25 cellular contexts compared by ENCODE assay signal in the genomic region with DNA sequence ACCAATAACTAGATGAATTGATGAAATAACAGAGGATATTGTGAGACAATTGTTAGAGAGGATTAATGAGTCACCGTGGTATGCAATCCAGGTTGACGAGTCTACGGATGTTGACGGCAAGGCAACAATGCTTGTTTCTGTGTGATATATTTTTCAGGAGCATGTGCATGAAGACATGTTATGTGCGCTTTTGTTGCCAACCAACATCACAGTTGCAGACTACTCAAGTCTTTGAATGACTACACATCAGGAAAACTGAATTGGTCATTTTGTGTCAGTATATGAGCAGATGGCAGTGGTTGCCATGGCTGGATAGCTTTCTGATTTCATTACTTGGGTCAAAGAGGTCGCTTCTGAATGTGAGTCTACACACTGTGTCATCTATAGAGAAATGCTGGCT.
DNase-seq lines count a peak whose midpoint lies in the region; ATAC-seq and TF ChIP-seq lines count a peak whose summit lies in the region.
"Had no signal": no experiment of that assay in that cellular context is flagged by ENCODE, and none has a peak within 500 bp of the region (broad histone marks: within the 10 kb centered on the region; RNA-seq: fewer than 3 reads in every experiment).

No MANE protein-coding gene starts in this region.

- no peak overlapping the region for H3K4me3 Mint-ChIP-seq in activated naive CD4-positive, alpha-beta T cell treated with anti-CD3 and anti-CD28 coated beads, Interleukin-2, amount 10 ng/mL, durations not matched to agents 7 days and 5 days
- H3K4me3 Mint-ChIP-seq: activated naive CD8-positive, alpha-beta T cell treated with anti-CD3 and anti-CD28 coated beads for 36 hours; B cell; IgD-negative memory B cell had no signal

- H3K9me3 Mint-ChIP-seq in activated naive CD4-positive, alpha-beta T cell treated with anti-CD3 and anti-CD28 coated beads, Interleukin-2, amount 50 U/mL, for 72 hours, result no peaks in the 10 kb centered on the region
- no peaks in the 10 kb centered on the region for H3K9me3 Mint-ChIP-seq in activated naive CD4-positive, alpha-beta T cell treated with anti-CD3 and anti-CD28 coated beads, Interleukin-2, amount 10 ng/mL, durations not matched to agents 7 days and 5 days
- H3K9me3 Mint-ChIP-seq: activated naive CD8-positive, alpha-beta T cell treated with anti-CD3 and anti-CD28 coated beads for 36 hours; IgD-negative memory B cell had no signal

- no peaks in the 10 kb centered on the region for H3K27me3 ChIP-seq in foreskin keratinocyte
- H3K27me3 ChIP-seq: stomach, transverse colon had no signal

- TF ChIP-seq CTCF in RWPE1 (conservative IDR thresholded peaks at IDR 0.05; ENCODE audit: low read depth) (no peak), foreskin keratinocyte (conservative IDR thresholded peaks at IDR 0.05) (no peak)

- H3K27ac Mint-ChIP-seq in activated naive CD4-positive, alpha-beta T cell treated with anti-CD3 and anti-CD28 coated beads, Interleukin-2, amount 50 U/mL, for 72 hours, result no peak overlapping the region
- H3K27ac Mint-ChIP-seq in activated naive CD4-positive, alpha-beta T cell treated with anti-CD3 and anti-CD28 coated beads, Interleukin-2, amount 10 ng/mL, durations not matched to agents 7 days and 5 days, result no peak overlapping the region
- H3K27ac Mint-ChIP-seq: activated naive CD8-positive, alpha-beta T cell treated with anti-CD3 and anti-CD28 coated beads for 36 hours; B cell; IgD-negative memory B cell had no signal

- POLR2A ChIA-PET in RWPE1 (lab: Yijun Ruan, JAX; ENCODE audit: low non-redundant PET), result no interaction called here

- peak; percentile 44 to 80 for ATAC-seq in activated naive CD4-positive, alpha-beta T cell treated with anti-CD3 and anti-CD28 coated beads, Interleukin-2, amount 50 U/mL, for 72 hours
- peak; percentile 90 for ATAC-seq in foreskin keratinocyte
- ATAC-seq in HG03039 (IDR thresholded peaks at IDR 0.05; ENCODE audit: unreplicated experiment), result no peak
- no peak for ATAC-seq in HG03571 (IDR thresholded peaks at IDR 0.05; ENCODE audit: unreplicated experiment)
- ATAC-seq: A549, left cardiac atrium had no signal

- DNase-seq in activated naive CD4-positive, alpha-beta T cell treated with anti-CD3 and anti-CD28 coated beads, Interleukin-2, amount 50 U/mL, for 72 hours (ENCODE audit: low spot score in 2 of 2), result no peak
- no peak for DNase-seq in activated naive CD4-positive, alpha-beta T cell treated with anti-CD3 and anti-CD28 coated beads, Interleukin-2, amount 10 ng/mL, durations not matched to agents 7 days and 5 days
- DNase-seq in RWPE1 (ENCODE audit: low spot score), result peak; percentile 25
- peak; percentile 62 to 83 for DNase-seq in foreskin keratinocyte
- no peak for DNase-seq in cerebellar cortex (ENCODE audit: low spot score)
- DNase-seq in SW 1271 (lab: John Stamatoyannopoulos, UW), result no peak
- DNase-seq: activated CD4-positive, CD25-positive, alpha-beta regulatory T cell treated with anti-CD3 and anti-CD28 coated beads, Interleukin-2, amount 50 U/mL, for 72 hours; activated naive CD8-positive, alpha-beta T cell treated with anti-CD3 and anti-CD28 coated beads for 36 hours; effector CD4-positive, alpha-beta T cell; left cardiac atrium; mesenchymal stem cell; MV-4-11; NCI-H187; NCI-H69; nucleus accumbens; Right ventricle myocardium superior; stimulated activated CD4-positive, alpha-beta T cell treated with anti-CD3 and anti-CD28 coated beads, Interleukin-4, amount 100 ng/mL, for 24 hours; stomach; transverse colon had no signal

- no peaks in the 10 kb centered on the region for H3K27me3 Mint-ChIP-seq in activated naive CD4-positive, alpha-beta T cell treated with anti-CD3 and anti-CD28 coated beads, Interleukin-2, amount 10 ng/mL, durations not matched to agents 7 days and 5 days
- H3K27me3 Mint-ChIP-seq: activated naive CD8-positive, alpha-beta T cell treated with anti-CD3 and anti-CD28 coated beads for 36 hours; IgD-negative memory B cell had no signal

- CTCF ChIA-PET in activated naive CD4-positive, alpha-beta T cell treated with anti-CD3 and anti-CD28 coated beads, Interleukin-2, amount 10 ng/mL, durations not matched to agents 7 days and 5 days (lab: Charles Lee), result no interaction called here
- CTCF ChIA-PET in RWPE1 (lab: Yijun Ruan, JAX), result no interaction called here

- peaks cover 0 to 8% of the 10 kb centered on the region in 2 donors for H3K36me3 Mint-ChIP-seq in activated naive CD4-positive, alpha-beta T cell treated with anti-CD3 and anti-CD28 coated beads, Interleukin-2, amount 50 U/mL, for 72 hours
- no peaks in the 10 kb centered on the region for H3K36me3 Mint-ChIP-seq in activated naive CD4-positive, alpha-beta T cell treated with anti-CD3 and anti-CD28 coated beads, Interleukin-2, amount 10 ng/mL, durations not matched to agents 7 days and 5 days
- H3K36me3 Mint-ChIP-seq: activated naive CD8-positive, alpha-beta T cell treated with anti-CD3 and anti-CD28 coated beads for 36 hours had no signal

- H3K27ac ChIP-seq in RWPE1, result no peak overlapping the region
- H3K27ac ChIP-seq in foreskin keratinocyte, result no peak overlapping the region
- H3K27ac ChIP-seq: A549, HL-60, stomach, transverse colon had no signal

- peaks cover 10% of the 10 kb centered on the region for H3K4me1 Mint-ChIP-seq in activated naive CD4-positive, alpha-beta T cell treated with anti-CD3 and anti-CD28 coated beads, Interleukin-2, amount 10 ng/mL, durations not matched to agents 7 days and 5 days
- H3K4me1 Mint-ChIP-seq: activated naive CD8-positive, alpha-beta T cell treated with anti-CD3 and anti-CD28 coated beads for 36 hours; B cell; IgD-negative memory B cell had no signal

- peaks cover 4% of the 10 kb centered on the region for H3K4me1 ChIP-seq in foreskin keratinocyte
- H3K4me1 ChIP-seq: A549, stomach, transverse colon had no signal

Comparison
In these comparisons a context has a peak if more than half of its experiments do, and no peak if none do; other contexts are left out.
1. ATAC-seq: peak in activated naive CD4-positive, alpha-beta T cell treated with anti-CD3 and anti-CD28 coated beads, Interleukin-2, amount 50 U/mL, for 72 hours (2 of 2) and foreskin keratinocyte (single experiment); none in HG03039 (single experiment) and HG03571 (single experiment).
2. DNase-seq: peak in RWPE1 (single experiment) and foreskin keratinocyte (2 of 2); none in activated naive CD4-positive, alpha-beta T cell treated with anti-CD3 and anti-CD28 coated beads, Interleukin-2, amount 50 U/mL, for 72 hours (0 of 2), activated naive CD4-positive, alpha-beta T cell treated with anti-CD3 and anti-CD28 coated beads, Interleukin-2, amount 10 ng/mL, durations not matched to agents 7 days and 5 days (single experiment), cerebellar cortex (single experiment) and SW 1271 (0 of 2).